In genomic region chr9:95087659-95088242, GRCh38 we compare ENCODE assay signal across 8 cellular contexts.
DNase-seq lines count a peak whose midpoint lies in the region; ATAC-seq and TF ChIP-seq lines count a peak whose summit lies in the region.

No MANE protein-coding gene starts in this region.

- no peaks in the 10 kb centered on the region for H3K9me3 ChIP-seq in body of pancreas

- H3K4me3 ChIP-seq in body of pancreas = no peak overlapping the region

- H3K9me3 Mint-ChIP-seq in osteocyte (ENCODE audit: unreplicated experiment) = no peaks in the 10 kb centered on the region
- H3K9me3 Mint-ChIP-seq in activated T-cell treated with anti-CD3 and anti-CD28 coated beads, Interleukin-2, amount 50 U/mL, for 72 hours = no peaks in the 10 kb centered on the region

- peak in 4 of 7 experiments; percentile 12 to 29 (median 26) for TF ChIP-seq CTCF in body of pancreas (IDR thresholded peaks at IDR 0.05)
- TF ChIP-seq CTCF in osteocyte (IDR thresholded peaks at IDR 0.05) = peak; percentile 27

- no peaks in the 10 kb centered on the region for H3K27me3 ChIP-seq in body of pancreas

- H3K27me3 Mint-ChIP-seq in osteocyte (ENCODE audit: unreplicated experiment) = no peaks in the 10 kb centered on the region
- H3K27me3 Mint-ChIP-seq in activated T-cell treated with anti-CD3 and anti-CD28 coated beads, Interleukin-2, amount 50 U/mL, for 72 hours (ENCODE audit: low read depth) = no peaks in the 10 kb centered on the region

- no peak for TF ChIP-seq POLR2A in body of pancreas (IDR thresholded peaks at IDR 0.05)
- TF ChIP-seq POLR2A in GM18505 (IDR thresholded peaks at IDR 0.05; ENCODE audit: borderline replicate concordance, extremely low read depth, insufficient read depth, insufficient read length) = no peak

- peak; percentile 20; the same call in 1 of the 2 replicates for TF ChIP-seq RAD21 in Ishikawa (IDR thresholded peaks at IDR 0.05; ENCODE audit: low read depth)

- peaks cover 70% of the 10 kb centered on the region for H3K4me1 ChIP-seq in body of pancreas

- H3K4me1 Mint-ChIP-seq in osteocyte (ENCODE audit: unreplicated experiment) = peaks cover 61% of the 10 kb centered on the region
- H3K4me1 Mint-ChIP-seq in activated T-cell treated with anti-CD3 and anti-CD28 coated beads, Interleukin-2, amount 50 U/mL, for 72 hours (ENCODE audit: low read depth) = peaks cover 9% of the 10 kb centered on the region

- ATAC-seq in body of pancreas (peak; percentile 20), GM18505 (IDR thresholded peaks at IDR 0.05; ENCODE audit: unreplicated experiment) (no peak)
- ATAC-seq in activated T-cell treated with anti-CD3 and anti-CD28 coated beads, Interleukin-2, amount 50 U/mL, for 72 hours (replicated peaks in 1 of 2) = no peak

- 62 to 66% methylated on average over 8 to 9 of the region's 9 CpGs for WGBS in body of pancreas, 2 donors

- H3K27ac Mint-ChIP-seq in osteocyte (ENCODE audit: unreplicated experiment) = peak overlapping the region; percentile 42
- H3K27ac Mint-ChIP-seq in activated T-cell treated with anti-CD3 and anti-CD28 coated beads, Interleukin-2, amount 50 U/mL, for 72 hours = no peak overlapping the region

- TF ChIP-seq EP300 in Ishikawa (IDR thresholded peaks at IDR 0.05; ENCODE audit: borderline replicate concordance) = peak; percentile 45; the same call in 1 of the 2 replicates

- intact Hi-C loops in body of pancreas (cut with DNase I) = no loop called here

- DNase-seq in DMS 273 (lab: John Stamatoyannopoulos, UW; ENCODE audit: unreplicated experiment) (peak; percentile 59), body of pancreas (peak; percentile 62 to 83 (median 76)), osteocyte (ENCODE audit: extremely low spot score, unreplicated experiment) (no peak), NCI-H2171 treated with DMSO at 0.1 percent for 48 hours (lab: John Stamatoyannopoulos, UW) (no peak), NCI-H128 (lab: John Stamatoyannopoulos, UW; ENCODE audit: unreplicated experiment) (no peak)
- DNase-seq in activated T-cell treated with anti-CD3 and anti-CD28 coated beads, Interleukin-2, amount 50 U/mL, for 72 hours = no peak

- peaks cover 38% of the 10 kb centered on the region for H3K36me3 Mint-ChIP-seq in osteocyte (ENCODE audit: unreplicated experiment)
- H3K36me3 Mint-ChIP-seq in activated T-cell treated with anti-CD3 and anti-CD28 coated beads, Interleukin-2, amount 50 U/mL, for 72 hours (ENCODE audit: insufficient read depth in 2 of 2) = peaks cover 0 to 2% of the 10 kb centered on the region in 2 donors

- H3K4me3 Mint-ChIP-seq in osteocyte (ENCODE audit: unreplicated experiment) = no peak overlapping the region
- no peak overlapping the region for H3K4me3 Mint-ChIP-seq in activated T-cell treated with anti-CD3 and anti-CD28 coated beads, Interleukin-2, amount 50 U/mL, for 72 hours

- H3K36me3 ChIP-seq in body of pancreas (replicated peaks in 1 of 2; ENCODE audit: insufficient read depth in 1 of 2, low read depth in 2 of 2) = peaks cover 0 to 13% of the 10 kb centered on the region in 2 donors

- peak overlapping the region in 2 of 4 donors; percentile 26 to 34 for H3K27ac ChIP-seq in body of pancreas

TF ChIP-seq in Ishikawa, 13 proteins besides CTCF, POLR2A, EP300 and RAD21:
- no peak for TF ChIP-seq ZBTB7A (IDR thresholded peaks at IDR 0.05; ENCODE audit: low read depth)
- peak; percentile 63 for TF ChIP-seq TCF12 (IDR thresholded peaks at IDR 0.05; ENCODE audit: low read depth)
- peak; percentile 94 for TF ChIP-seq NFIC (IDR thresholded peaks at IDR 0.05)
- TF ChIP-seq TEAD4 (IDR thresholded peaks at IDR 0.05) = no peak; the same call in 1 of the 2 replicates
- no peak for TF ChIP-seq EGR1 (IDR thresholded peaks at IDR 0.05)
- no peak; the same call in 1 of the 2 replicates for TF ChIP-seq FOXM1 (IDR thresholded peaks at IDR 0.05; ENCODE audit: borderline replicate concordance, low read depth)
- no peak for TF ChIP-seq USF1 (IDR thresholded peaks at IDR 0.05)

Comparison
In these comparisons a context has a peak if more than half of its experiments do, and no peak if none do; other contexts are left out.
1. DNase-seq: peak in DMS 273 (single experiment) and body of pancreas (4 of 4); none in osteocyte (single experiment), NCI-H2171 treated with DMSO at 0.1 percent for 48 hours (single experiment), activated T-cell treated with anti-CD3 and anti-CD28 coated beads, Interleukin-2, amount 50 U/mL, for 72 hours (0 of 2) and NCI-H128 (single experiment).